10 cellular contexts compared by ENCODE assay signal in genomic region chr1:220189750-220190347, GRCh38.
DNase-seq lines count a peak whose midpoint lies in the region; ATAC-seq, FAIRE-seq and TF ChIP-seq lines count a peak whose summit lies in the region.
"Had no signal": no experiment of that assay in that cellular context is flagged by ENCODE, and none has a peak within 500 bp of the region (broad histone marks: within the 10 kb centered on the region; RNA-seq: fewer than 3 reads in every experiment).

No MANE protein-coding gene starts in this region.

- no peaks in the 10 kb centered on the region for H3K9me3 Mint-ChIP-seq in stimulated activated naive CD8-positive, alpha-beta T cell treated with anti-CD3 and anti-CD28 coated beads, Interleukin-15, amount 100 ng/mL, for 72 hours
- H3K9me3 Mint-ChIP-seq: naive thymus-derived CD8-positive, alpha-beta T cell had no signal

- H3K36me3 ChIP-seq in sigmoid colon: peaks cover 1 to 82% (median 20%) of the 10 kb centered on the region in 4 donors

- no peaks in the 10 kb centered on the region for H3K4me1 Mint-ChIP-seq in stimulated activated naive CD8-positive, alpha-beta T cell treated with anti-CD3 and anti-CD28 coated beads, Interleukin-15, amount 100 ng/mL, for 72 hours

- no peaks in the 10 kb centered on the region for H3K4me1 ChIP-seq in sigmoid colon
- H3K4me1 ChIP-seq: SJSA1 had no signal

- no peak overlapping the region for H3K27ac Mint-ChIP-seq in stimulated activated naive CD8-positive, alpha-beta T cell treated with anti-CD3 and anti-CD28 coated beads, Interleukin-15, amount 100 ng/mL, for 72 hours

- TF ChIP-seq POLR2A in sigmoid colon (IDR thresholded peaks at IDR 0.05): no peak

- DNase-seq in DMS79 treated with DMSO at 0.1 percent for 48 hours (lab: John Stamatoyannopoulos, UW) (peak; percentile 40), HTR-8/SVneo (ENCODE audit: insufficient read length, low spot score) (peak; percentile 20), RPMI8226 (peak; percentile 11), fibroblast of the conjunctiva (ENCODE audit: low read depth) (peak; percentile 22), C1 segment of cervical spinal cord (lab: John Stamatoyannopoulos, UW) (no peak), sigmoid colon (no peak)
- no peak for DNase-seq in stimulated activated naive CD8-positive, alpha-beta T cell treated with anti-CD3 and anti-CD28 coated beads, Interleukin-15, amount 100 ng/mL, for 72 hours
- DNase-seq in activated effector memory CD4-positive, alpha-beta T cell treated with anti-CD3 and anti-CD28 coated beads, Interleukin-2, amount 50 U/mL, for 16 hours: no peak

- FAIRE-seq in HTR-8/SVneo (lab: Jason Lieb, UNC): no peak

- no peaks in the 10 kb centered on the region for H3K27me3 Mint-ChIP-seq in stimulated activated naive CD8-positive, alpha-beta T cell treated with anti-CD3 and anti-CD28 coated beads, Interleukin-15, amount 100 ng/mL, for 72 hours
- H3K27me3 Mint-ChIP-seq: naive thymus-derived CD8-positive, alpha-beta T cell had no signal

- no peak overlapping the region for H3K27ac ChIP-seq in sigmoid colon
- H3K27ac ChIP-seq: SJSA1 had no signal

- WGBS in sigmoid colon, 2 donors: 90 to 92% methylated on average over 1 of the region's 1 CpG

- intact Hi-C loops in sigmoid colon (cut with DNase I): no loop called here

- TF ChIP-seq EP300 in sigmoid colon (IDR thresholded peaks at IDR 0.05): no peak

- H3K9me3 ChIP-seq in sigmoid colon: no peaks in the 10 kb centered on the region
- H3K9me3 ChIP-seq: SJSA1 had no signal

- no peak overlapping the region for H3K4me3 Mint-ChIP-seq in stimulated activated naive CD8-positive, alpha-beta T cell treated with anti-CD3 and anti-CD28 coated beads, Interleukin-15, amount 100 ng/mL, for 72 hours
- H3K4me3 Mint-ChIP-seq: naive thymus-derived CD8-positive, alpha-beta T cell had no signal

- H3K27me3 ChIP-seq in sigmoid colon: no peaks in the 10 kb centered on the region
- H3K27me3 ChIP-seq: SJSA1 had no signal

- no peak for ATAC-seq in stimulated activated naive CD8-positive, alpha-beta T cell treated with anti-CD3 and anti-CD28 coated beads, Interleukin-15, amount 100 ng/mL, for 72 hours
- ATAC-seq: naive thymus-derived CD8-positive, alpha-beta T cell had no signal

- no peak overlapping the region for H3K4me3 ChIP-seq in sigmoid colon
- H3K4me3 ChIP-seq: SJSA1 had no signal

- peak in 1 of 4 experiments; percentile 12 for TF ChIP-seq CTCF in sigmoid colon (IDR thresholded peaks at IDR 0.05)

Comparison
In these comparisons a context has a peak if more than half of its experiments do, and no peak if none do; other contexts are left out.
1. DNase-seq: peak in DMS79 treated with DMSO at 0.1 percent for 48 hours (single experiment), HTR-8/SVneo (single experiment), RPMI8226 (single experiment) and fibroblast of the conjunctiva (single experiment); none in C1 segment of cervical spinal cord (0 of 14), stimulated activated naive CD8-positive, alpha-beta T cell treated with anti-CD3 and anti-CD28 coated beads, Interleukin-15, amount 100 ng/mL, for 72 hours (0 of 2), activated effector memory CD4-positive, alpha-beta T cell treated with anti-CD3 and anti-CD28 coated beads, Interleukin-2, amount 50 U/mL, for 16 hours (single experiment) and sigmoid colon (single experiment).